In genomic region chrX:14884714-14885113, GRCh38 we compare ENCODE assay signal across 15 cellular contexts. TPM values are rescaled to one million over a fixed set of nuclear protein-coding genes. Genes with fewer than 3 reads are reported as not detected.
DNase-seq lines count a peak whose midpoint lies in the region; ATAC-seq, FAIRE-seq and TF ChIP-seq lines count a peak whose summit lies in the region.
"Had no signal": no experiment of that assay in that cellular context is flagged by ENCODE, and none has a peak within 500 bp of the region (broad histone marks: within the 10 kb centered on the region; RNA-seq: fewer than 3 reads in every experiment).

No MANE protein-coding gene starts in this region.

- H3K27me3 Mint-ChIP-seq in activated naive CD8-positive, alpha-beta T cell: no peaks in the 10 kb centered on the region
- H3K27me3 Mint-ChIP-seq in activated naive CD8-positive, alpha-beta T cell treated with anti-CD3 and anti-CD28 coated beads for 36 hours: no peaks in the 10 kb centered on the region
- H3K27me3 Mint-ChIP-seq: CD4-positive, CD25-positive, alpha-beta regulatory T cell had no signal

- SMC1A ChIA-PET in GM12878 (lab: Charles Lee; ENCODE audit: uncharacterized antibody, unreplicated experiment): no interaction called here

- H3K36me3 ChIP-seq in Karpas-422 (ENCODE audit: insufficient read depth, low read length): no peaks in the 10 kb centered on the region
- H3K36me3 ChIP-seq in GM12878 (ENCODE audit: control insufficient read depth in 2 of 2, insufficient read depth in 2 of 2, low read length in 1 of 2): no peaks in the 10 kb centered on the region
- no peaks in the 10 kb centered on the region for H3K36me3 ChIP-seq in small intestine (ENCODE audit: control insufficient read depth in 2 of 2, insufficient read depth in 2 of 2, low read length in 2 of 2)
- no peaks in the 10 kb centered on the region for H3K36me3 ChIP-seq in OCI-LY7 (ENCODE audit: insufficient read depth, low read length)
- H3K36me3 ChIP-seq: BLaER1 treated with 17β-estradiol and CSF1 and Interleukin-3, amounts not matched to agents 10 nM and 100 nM had no signal

- H3K9me2 ChIP-seq in Karpas-422 (replicated peaks; ENCODE audit: insufficient read depth, low read length): no peaks in the 10 kb centered on the region
- no peaks in the 10 kb centered on the region for H3K9me2 ChIP-seq in OCI-LY7 (ENCODE audit: insufficient read depth, low read length)

- POLR2A ChIA-PET in GM12878 (lab: Charles Lee) (no interaction called here), OCI-LY7 (lab: Charles Lee) (no interaction called here)

- H3K4me3 ChIP-seq in Karpas-422 (ENCODE audit: low read length) (no peak overlapping the region), GM12878 (no peak overlapping the region), small intestine (ENCODE audit: low read depth in 1 of 2, low read length in 2 of 2) (no peak overlapping the region), OCI-LY7 (ENCODE audit: low read depth, low read length, poor library complexity, severe bottlenecking) (no peak overlapping the region)
- H3K4me3 ChIP-seq: BLaER1 treated with 17β-estradiol and CSF1 and Interleukin-3, amounts not matched to agents 10 nM and 100 nM; GM23248 had no signal

- WGBS in GM12878 (ENCODE audit: insufficient coverage, insufficient replicate concordance, low lambda C conversion rate, missing lambda C conversion rate): 0% methylated on average over 1 of the region's 1 CpG
- 65 to 86% (median 85%) methylated on average over 1 of the region's 1 CpG for WGBS in small intestine, 3 donors

- H3K27ac Mint-ChIP-seq in activated naive CD8-positive, alpha-beta T cell: peak overlapping the region; percentile 28
- no peak overlapping the region for H3K27ac Mint-ChIP-seq in activated naive CD8-positive, alpha-beta T cell treated with anti-CD3 and anti-CD28 coated beads for 36 hours
- H3K27ac Mint-ChIP-seq: CD4-positive, CD25-positive, alpha-beta regulatory T cell had no signal

- H2AFZ ChIP-seq in Karpas-422 (ENCODE audit: low read length): no peak overlapping the region
- no peak overlapping the region for H2AFZ ChIP-seq in GM12878 (ENCODE audit: control insufficient read depth, low read depth, low read length)
- H2AFZ ChIP-seq in OCI-LY7 (ENCODE audit: low read length): no peak overlapping the region
- H2AFZ ChIP-seq: GM23248 had no signal

- intact Hi-C loops in GM12878 (cut with micrococcal nuclease; ENCODE audit: unreplicated experiment): no loop called here
- intact Hi-C loops in OCI-LY7 (cut with micrococcal nuclease; ENCODE audit: unreplicated experiment): no loop called here

- H3K27me3 ChIP-seq in Karpas-422 (ENCODE audit: low read length) (no peaks in the 10 kb centered on the region), GM12878 (replicated peaks in 1 of 2; ENCODE audit: control insufficient read depth in 2 of 2, insufficient read depth in 2 of 2, low read length in 1 of 2) (no peaks in the 10 kb centered on the region), small intestine (ENCODE audit: control insufficient read depth in 2 of 2, insufficient read depth in 2 of 2, low read length in 2 of 2) (no peaks in the 10 kb centered on the region)

- H3K9me3 Mint-ChIP-seq in activated naive CD8-positive, alpha-beta T cell (ENCODE audit: low read depth): no peaks in the 10 kb centered on the region
- no peaks in the 10 kb centered on the region for H3K9me3 Mint-ChIP-seq in activated naive CD8-positive, alpha-beta T cell treated with anti-CD3 and anti-CD28 coated beads for 36 hours

- TF ChIP-seq EP300 in GM12878 (IDR thresholded peaks at IDR 0.05; ENCODE audit: borderline replicate concordance in 1 of 2, control insufficient read depth in 1 of 2, low read depth in 2 of 2, low read length in 2 of 2): peak in 1 of 2 experiments; percentile 21; a peak in 1 of 4 replicates

- BruUV-seq in GM12878 (replicated peaks; lab: Mats Ljungman, UMichigan): no TSS peak
- no TSS peak for BruUV-seq in OCI-LY7 (replicated peaks; lab: Mats Ljungman, UMichigan)

- RAD21 ChIA-PET in GM12878 (lab: Charles Lee; ENCODE audit: unreplicated experiment): interaction anchor here (2.1 kb wide), 1 partner anchor 12 kb away, joined by 7 read pairs; the partner anchor contains the start of genes FANCB and MOSPD2

- TF ChIP-seq POLR2A in GM12878 (IDR thresholded peaks at IDR 0.05; ENCODE audit: low read depth, low read length): no peak

- ATAC-seq in GM12878: peak; percentile 54

- TF ChIP-seq RAD21 in GM12878 (IDR thresholded peaks at IDR 0.05; ENCODE audit: insufficient read depth, low read depth, low read length): no peak

- peaks cover 41% of the 10 kb centered on the region for H3K79me2 ChIP-seq in Karpas-422 (ENCODE audit: low read length)
- H3K79me2 ChIP-seq in GM12878 (ENCODE audit: control insufficient read depth, insufficient read depth, low read length): no peaks in the 10 kb centered on the region
- no peaks in the 10 kb centered on the region for H3K79me2 ChIP-seq in OCI-LY7 (ENCODE audit: insufficient read depth, low read depth, low read length)

- H3K27ac ChIP-seq in Karpas-422 (ENCODE audit: low read length) (peak overlapping the region; percentile 35; the same call in 1 of the 2 replicates), GM12878 (ENCODE audit: control insufficient read depth, insufficient read depth) (no peak overlapping the region), small intestine (ENCODE audit: low read depth in 1 of 2, low read length in 1 of 2) (no peak overlapping the region), OCI-LY7 (ENCODE audit: low read depth, low read length, poor library complexity, severe bottlenecking) (no peak overlapping the region)
- H3K27ac ChIP-seq: BLaER1 treated with 17β-estradiol and CSF1 and Interleukin-3, amounts not matched to agents 10 nM and 100 nM; GM23248 had no signal

- in situ Hi-C loops in GM12878 (cut with MboI): loop anchor here (25.0 kb wide), 1 partner anchor 1997 kb away; no protein-coding TSS in a partner anchor

- H3K4me2 ChIP-seq in Karpas-422 (ENCODE audit: low read depth, low read length, poor library complexity, severe bottlenecking) (no peak overlapping the region), GM12878 (ENCODE audit: control insufficient read depth, insufficient read depth) (no peak overlapping the region), OCI-LY7 (ENCODE audit: low read length) (no peak overlapping the region)
- H3K4me2 ChIP-seq: BLaER1 treated with 17β-estradiol and CSF1 and Interleukin-3, amounts not matched to agents 10 nM and 100 nM had no signal

- H4K20me1 ChIP-seq in Karpas-422 (ENCODE audit: insufficient read depth, low read depth, low read length) (no peaks in the 10 kb centered on the region), GM12878 (ENCODE audit: control insufficient read depth, insufficient read depth) (no peaks in the 10 kb centered on the region), OCI-LY7 (ENCODE audit: insufficient read depth, low read length) (no peaks in the 10 kb centered on the region)

- DNase-seq in activated naive CD8-positive, alpha-beta T cell treated with anti-CD3 and anti-CD28 coated beads for 36 hours: no peak
- DNase-seq in Karpas-422 (no peak), GM12878 (ENCODE audit: low read depth, low spot score) (no peak), small intestine (no peak), NCI-H1694 (lab: John Stamatoyannopoulos, UW) (no peak), OCI-LY7 (ENCODE audit: low spot score) (no peak), SKM-1 (lab: John Stamatoyannopoulos, UW; ENCODE audit: unreplicated experiment) (no peak)
- DNase-seq: ACHN; CD4-positive, CD25-positive, alpha-beta regulatory T cell; DMS53; GF-D8; GM23248; H7 had no signal

- H3K4me1 ChIP-seq in Karpas-422 (ENCODE audit: low read length) (peaks cover 18% of the 10 kb centered on the region), GM12878 (ENCODE audit: control insufficient read depth, insufficient read depth, low read length) (no peaks in the 10 kb centered on the region), small intestine (ENCODE audit: control insufficient read depth in 2 of 2, insufficient read depth in 1 of 2, low read depth in 1 of 2, low read length in 1 of 2) (no peaks in the 10 kb centered on the region), OCI-LY7 (ENCODE audit: insufficient read depth, low read length, poor library complexity, severe bottlenecking) (no peaks in the 10 kb centered on the region)
- H3K4me1 ChIP-seq: BLaER1 treated with 17β-estradiol and CSF1 and Interleukin-3, amounts not matched to agents 10 nM and 100 nM had no signal

- FAIRE-seq in GM12878 (lab: Jason Lieb, UNC) (no peak), small intestine (lab: Jason Lieb, UNC) (peak; percentile 33)

- H3K4me3 Mint-ChIP-seq in activated naive CD8-positive, alpha-beta T cell: no peak overlapping the region
- H3K4me3 Mint-ChIP-seq in activated naive CD8-positive, alpha-beta T cell treated with anti-CD3 and anti-CD28 coated beads for 36 hours: no peak overlapping the region
- H3K4me3 Mint-ChIP-seq: CD4-positive, CD25-positive, alpha-beta regulatory T cell had no signal

- no peak for TF ChIP-seq CTCF in GM12878 (IDR thresholded peaks at IDR 0.05 in 2 of 3, conservative IDR thresholded peaks at IDR 0.05 in 1 of 3; ENCODE audit: control insufficient read depth in 2 of 3, extremely low read depth in 1 of 3, insufficient read depth in 1 of 3, low read depth in 3 of 3, low read length in 3 of 3)
- no peak for TF ChIP-seq CTCF in OCI-LY7 (conservative IDR thresholded peaks at IDR 0.05; ENCODE audit: low read length)

- peaks cover 12% of the 10 kb centered on the region for H3K4me1 Mint-ChIP-seq in activated naive CD8-positive, alpha-beta T cell (ENCODE audit: low read depth)
- H3K4me1 Mint-ChIP-seq in activated naive CD8-positive, alpha-beta T cell treated with anti-CD3 and anti-CD28 coated beads for 36 hours: peaks cover 19% of the 10 kb centered on the region

- CTCF ChIA-PET in GM12878 (lab: Yijun Ruan, JAX) (no interaction called here), OCI-LY7 (lab: Charles Lee; ENCODE audit: unreplicated experiment) (no interaction called here)

- H3K9ac ChIP-seq in Karpas-422 (ENCODE audit: low read length) (no peak overlapping the region), GM12878 (ENCODE audit: control insufficient read depth, insufficient read depth, low read length) (no peak overlapping the region)
- H3K9ac ChIP-seq: BLaER1 treated with 17β-estradiol and CSF1 and Interleukin-3, amounts not matched to agents 10 nM and 100 nM; GM23248 had no signal

- H3K9me3 ChIP-seq in Karpas-422 (ENCODE audit: low read length): no peaks in the 10 kb centered on the region
- H3K9me3 ChIP-seq in GM12878 (replicated peaks; ENCODE audit: control insufficient read depth, insufficient read depth, low read length): no peaks in the 10 kb centered on the region
- H3K9me3 ChIP-seq in small intestine (ENCODE audit: control insufficient read depth, low read depth): no peaks in the 10 kb centered on the region
- no peaks in the 10 kb centered on the region for H3K9me3 ChIP-seq in OCI-LY7 (ENCODE audit: low read length)

- H3K36me3 Mint-ChIP-seq in activated naive CD8-positive, alpha-beta T cell: peaks cover 2% of the 10 kb centered on the region
- peaks cover 13% of the 10 kb centered on the region for H3K36me3 Mint-ChIP-seq in activated naive CD8-positive, alpha-beta T cell treated with anti-CD3 and anti-CD28 coated beads for 36 hours
- H3K36me3 Mint-ChIP-seq: CD4-positive, CD25-positive, alpha-beta regulatory T cell had no signal

RNA-seq across cellular contexts. Expression of gene MOSPD2, which starts 11.5 kb away (rescaled TPM):
- total RNA-seq in activated naive CD8-positive, alpha-beta T cell treated with anti-CD3 and anti-CD28 coated beads for 36 hours: 1 to 10 TPM; 9.1 to 9.6 TPM
- total RNA-seq in Karpas-422 (2014; rRNA removed; shearing (Covaris generic); ENCODE audit: low replicate concordance): 28.4 and 59.7 TPM in 2 replicates
- total RNA-seq in GM12878 (2013; cell fraction: nucleolus; rRNA removed): 65.2 and 76.6 TPM in 2 replicates
- total RNA-seq in GM12878 (2014; rRNA removed): 6.5 and 8.3 TPM in 2 replicates
- 7.5 and 7.7 TPM in 2 replicates for total RNA-seq in GM12878 (2014; rRNA removed; fragmentation: Illumina TruSeq; extraction: Trizol)
- 5.8 and 7.7 TPM in 2 replicates for total RNA-seq in GM12878 (2021)
- polyA plus RNA-seq in GM12878 (2011; ENCODE audit: low read depth): 1.4 TPM
- 14.7 and 22.4 TPM in 2 replicates for polyA plus RNA-seq in GM12878 (2011; rRNA removed)
- 3.9 and 5.5 TPM in 2 replicates for polyA plus RNA-seq in GM12878 (2011; cell fraction: cytosol; rRNA removed)
- polyA plus RNA-seq in GM12878 (2011; cell fraction: nucleus; rRNA removed): 11.5 and 13.1 TPM in 2 replicates
- polyA plus RNA-seq in GM12878 (2012): 2.9 and 5.6 TPM in 2 replicates
- 7.4 and 10.4 TPM in 2 replicates for polyA plus RNA-seq in GM12878 (2014; fragmentation: Illumina TruSeq; extraction: Trizol)
- 1 to 10 TPM; 4.9 to 6.2 TPM for polyA plus RNA-seq in GM12878 (2014; fragmentation: Nextera tagmentation; extraction: Ambion mirVana)
- 3.3 and 5.1 TPM in 2 replicates for polyA plus RNA-seq in GM12878 (2014; rRNA removed)
- 1 to 10 TPM; 7.6 to 8.6 TPM for polyA plus RNA-seq in GM12878 (2016; fragmentation: Nextera tagmentation; extraction: Ambion mirVana)
- 24.2 and 29.6 TPM in 2 replicates for polyA minus RNA-seq in GM12878 (2011; rRNA and poly(A)+ RNA removed)
- 5.6 and 6.1 TPM in 2 replicates for polyA minus RNA-seq in GM12878 (2011; cell fraction: cytosol; rRNA and poly(A)+ RNA removed)
- polyA minus RNA-seq in GM12878 (2011; cell fraction: nucleus; rRNA and poly(A)+ RNA removed): 41.3 and 45.4 TPM in 2 replicates
- 1 to 10 TPM; 3.6 to 4.3 (median 3.8) TPM for polyA plus RNA-seq in small intestine
- 8.0 and 8.8 TPM in 2 replicates for total RNA-seq in OCI-LY7 (2014; rRNA removed; shearing (Covaris generic))
- total RNA-seq in OCI-LY7 (2022): 10.1 and 11.3 TPM in 2 replicates

RNA-seq across cellular contexts. Expression of gene FANCB, which starts 11.8 kb away (rescaled TPM):
- total RNA-seq in activated naive CD8-positive, alpha-beta T cell treated with anti-CD3 and anti-CD28 coated beads for 36 hours: 10 to 100 TPM; 13.6 to 14.0 TPM
- 10.0 and 22.4 TPM in 2 replicates for total RNA-seq in Karpas-422 (2014; rRNA removed; shearing (Covaris generic); ENCODE audit: low replicate concordance)
- 47.8 and 58.1 TPM in 2 replicates for total RNA-seq in GM12878 (2013; cell fraction: nucleolus; rRNA removed)
- total RNA-seq in GM12878 (2014; rRNA removed): 6.4 and 9.9 TPM in 2 replicates
- total RNA-seq in GM12878 (2014; rRNA removed; fragmentation: Illumina TruSeq; extraction: Trizol): 9.3 and 10.2 TPM in 2 replicates
- 6.6 TPM in 2 replicates for total RNA-seq in GM12878 (2021)
- polyA plus RNA-seq in GM12878 (2011; ENCODE audit: low read depth): 0.92 TPM
- polyA plus RNA-seq in GM12878 (2011; rRNA removed): 8.7 and 15.4 TPM in 2 replicates
- 1.9 and 2.2 TPM in 2 replicates for polyA plus RNA-seq in GM12878 (2011; cell fraction: cytosol; rRNA removed)
- polyA plus RNA-seq in GM12878 (2011; cell fraction: nucleus; rRNA removed): 10.8 and 11.0 TPM in 2 replicates
- 1.6 and 2.5 TPM in 2 replicates for polyA plus RNA-seq in GM12878 (2012)
- polyA plus RNA-seq in GM12878 (2014; fragmentation: Illumina TruSeq; extraction: Trizol): 7.3 and 10.6 TPM in 2 replicates
- polyA plus RNA-seq in GM12878 (2014; fragmentation: Nextera tagmentation; extraction: Ambion mirVana): 10 to 100 TPM in 1 of 2 experiments, 1 to 10 TPM in 1; 9.3 to 14.6 TPM
- polyA plus RNA-seq in GM12878 (2014; rRNA removed): 3.0 and 3.4 TPM in 2 replicates
- polyA plus RNA-seq in GM12878 (2016; fragmentation: Nextera tagmentation; extraction: Ambion mirVana): 10 to 100 TPM in 1 of 2 experiments, 1 to 10 TPM in 1; 8.0 to 12.7 TPM
- 11.6 and 17.5 TPM in 2 replicates for polyA minus RNA-seq in GM12878 (2011; rRNA and poly(A)+ RNA removed)
- 2.5 and 3.6 TPM in 2 replicates for polyA minus RNA-seq in GM12878 (2011; cell fraction: cytosol; rRNA and poly(A)+ RNA removed)
- polyA minus RNA-seq in GM12878 (2011; cell fraction: nucleus; rRNA and poly(A)+ RNA removed): 21.9 and 35.5 TPM in 2 replicates
- polyA plus RNA-seq in small intestine: under 1 TPM in 1 of 3 donors, not detected in 2; 0.49 TPM
- 15.2 TPM in 2 replicates for total RNA-seq in OCI-LY7 (2014; rRNA removed; shearing (Covaris generic))
- 23.7 and 24.8 TPM in 2 replicates for total RNA-seq in OCI-LY7 (2022)
